10 cellular contexts compared by ENCODE assay signal in genomic region chr12:102197789-102198188, GRCh38. TPM values are rescaled to one million over a fixed set of nuclear protein-coding genes. Genes with fewer than 3 reads are reported as not detected.
DNase-seq lines count a peak whose midpoint lies in the region; ATAC-seq and TF ChIP-seq lines count a peak whose summit lies in the region.
"Had no signal": no experiment of that assay in that cellular context is flagged by ENCODE, and none has a peak within 500 bp of the region (broad histone marks: within the 10 kb centered on the region; RNA-seq: fewer than 3 reads in every experiment).

TSS of gene PMCH (minus strand) at chr12:102197833. CDS start at chr12:102197770, 63 bp downstream.

- no peaks in the 10 kb centered on the region for H3K27me3 ChIP-seq in esophagus muscularis mucosa
- H3K27me3 ChIP-seq in GM23338 (ENCODE audit: insufficient read depth): no peaks in the 10 kb centered on the region
- H3K27me3 ChIP-seq: cardiac muscle cell had no signal

- no peaks in the 10 kb centered on the region for H3F3A ChIP-seq in GM23338 (replicated peaks; ENCODE audit: low read depth)

- no peaks in the 10 kb centered on the region for H3K4me1 Mint-ChIP-seq in GM23338

- CTCF ChIA-PET in RWPE1 (lab: Yijun Ruan, JAX): no interaction called here

- peaks cover 3% of the 10 kb centered on the region; the same call in 2 of the 3 replicates for H3K36me3 Mint-ChIP-seq in GM23338 (ENCODE audit: low read depth)

- no peak within 1 kb of the TSS for H3K27ac ChIP-seq in RWPE1
- no peak within 1 kb of the TSS for H3K27ac ChIP-seq in esophagus muscularis mucosa (replicated peaks in 1 of 4)
- H3K27ac ChIP-seq in GM23338 (ENCODE audit: low read depth): no peak within 1 kb of the TSS
- H3K27ac ChIP-seq: cardiac muscle cell had no signal

- no peak within 1 kb of the TSS for H3K4me3 Mint-ChIP-seq in GM23338

- TF ChIP-seq POLR2A in esophagus muscularis mucosa (IDR thresholded peaks at IDR 0.05; ENCODE audit: low read depth): no peak

- DNase-seq in RWPE1 (ENCODE audit: low spot score) (peak; percentile 7), non-pigmented ciliary epithelial cell (ENCODE audit: low read depth) (peak; percentile 27), esophagus muscularis mucosa (ENCODE audit: extremely low spot score) (no peak), GM23338 (ENCODE audit: low spot score) (no peak), NCI-H226 (no peak)

- no peaks in the 10 kb centered on the region for H3K9me3 Mint-ChIP-seq in GM23338

- H3K27ac Mint-ChIP-seq in GM23338: no peak within 1 kb of the TSS

- H3K27me3 Mint-ChIP-seq in GM23338 (ENCODE audit: insufficient read depth, low read depth, poor library complexity): peaks cover 2% of the 10 kb centered on the region

- H3K79me2 ChIP-seq in GM23338 (replicated peaks; ENCODE audit: insufficient read depth): no peaks in the 10 kb centered on the region

- no peaks in the 10 kb centered on the region for H4K20me1 ChIP-seq in GM23338 (replicated peaks; ENCODE audit: insufficient read depth)

- 29% methylated on average over 1 of the region's 1 CpG for WGBS in esophagus muscularis mucosa

- POLR2A ChIA-PET in RWPE1 (lab: Yijun Ruan, JAX; ENCODE audit: low non-redundant PET): no interaction called here

- H2AFZ ChIP-seq in GM23338: no peak within 1 kb of the TSS

- no peaks in the 10 kb centered on the region for H3K9me2 ChIP-seq in GM23338 (ENCODE audit: insufficient read depth)

- no peak within 1 kb of the TSS for H3K4me2 ChIP-seq in GM23338

- H3K4me3 ChIP-seq in esophagus muscularis mucosa: no peak within 1 kb of the TSS
- H3K4me3 ChIP-seq in GM23338: no peak within 1 kb of the TSS
- H3K4me3 ChIP-seq: cardiac muscle cell, lung had no signal

- TF ChIP-seq EP300 in esophagus muscularis mucosa (IDR thresholded peaks at IDR 0.05): no peak

- H3K4me1 ChIP-seq in esophagus muscularis mucosa (no peaks in the 10 kb centered on the region), GM23338 (ENCODE audit: insufficient read depth) (no peaks in the 10 kb centered on the region)

- intact Hi-C loops in esophagus muscularis mucosa (cut with DNase I): no loop called here

- TF ChIP-seq CTCF in RWPE1 (conservative IDR thresholded peaks at IDR 0.05; ENCODE audit: low read depth) (no peak), esophagus muscularis mucosa (IDR thresholded peaks at IDR 0.05) (no peak), GM23338 (conservative IDR thresholded peaks at IDR 0.05; ENCODE audit: low read depth in 2 of 2) (no peak)

- H3K36me3 ChIP-seq in esophagus muscularis mucosa (no peaks in the 10 kb centered on the region), GM23338 (ENCODE audit: insufficient read depth) (no peaks in the 10 kb centered on the region; the same call in 1 of the 2 replicates)
- H3K36me3 ChIP-seq: cardiac muscle cell had no signal

- no peaks in the 10 kb centered on the region for H3K9me3 ChIP-seq in esophagus muscularis mucosa

- peak; percentile 75 for ATAC-seq in GM18873 (IDR thresholded peaks at IDR 0.05; ENCODE audit: low FRiP score, unreplicated experiment)
- peak; percentile 55 for ATAC-seq in HG02623 (IDR thresholded peaks at IDR 0.05; ENCODE audit: unreplicated experiment)
- ATAC-seq in HG03139 (IDR thresholded peaks at IDR 0.05; ENCODE audit: unreplicated experiment): no peak
- no peak for ATAC-seq in GM23338

TF ChIP-seq in GM23338, 12 proteins besides CTCF, POLR2A, EP300 and RAD21:
- no peak for TF ChIP-seq STAT1 (IDR thresholded peaks at IDR 0.05; ENCODE audit: unreplicated experiment)
- TF ChIP-seq POLR2AphosphoS5 (IDR thresholded peaks at IDR 0.05; ENCODE audit: low read depth): no peak
- no peak for TF ChIP-seq EZH2 (IDR thresholded peaks at IDR 0.05; ENCODE audit: low read depth, unreplicated experiment)
- no peak for TF ChIP-seq ZNF114 (CRISPR knock-in tag; IDR thresholded peaks at IDR 0.05)
- no peak for TF ChIP-seq NANOG (IDR thresholded peaks at IDR 0.05; ENCODE audit: borderline replicate concordance)
- TF ChIP-seq ZNF331 (CRISPR knock-in tag; IDR thresholded peaks at IDR 0.05; ENCODE audit: low read depth): no peak
- TF ChIP-seq EZH2phosphoT487 (IDR thresholded peaks at IDR 0.05; ENCODE audit: unreplicated experiment): no peak
- TF ChIP-seq JUNB (IDR thresholded peaks at IDR 0.05; ENCODE audit: unreplicated experiment): no peak
- no peak for TF ChIP-seq CREB1 (CRISPR knock-in tag; IDR thresholded peaks at IDR 0.05; ENCODE audit: low read depth)

RNA-seq across cellular contexts. Expression of gene PMCH, which starts in this region (rescaled TPM):
- total RNA-seq in esophagus muscularis mucosa: not detected
- total RNA-seq in GM23338 (2014; rRNA removed; shearing (Covaris generic)): not detected in 2 replicates
- 0.64 and 1.1 TPM in 2 replicates for polyA plus RNA-seq in GM23338 (2016; fragmentation: Nextera tagmentation; extraction: Ambion mirVana)
- total RNA-seq: cardiac muscle cell, lung had no signal
- polyA plus RNA-seq: cardiac muscle cell had no signal

Comparison
In these comparisons a context has a peak if more than half of its experiments do, and no peak if none do; other contexts are left out.
1. ATAC-seq: peak in GM18873 (single experiment) and HG02623 (single experiment); none in HG03139 (single experiment) and GM23338 (single experiment).
2. DNase-seq: peak in RWPE1 (single experiment) and non-pigmented ciliary epithelial cell (single experiment); none in esophagus muscularis mucosa (single experiment), GM23338 (single experiment) and NCI-H226 (single experiment).